In the genomic region with DNA sequence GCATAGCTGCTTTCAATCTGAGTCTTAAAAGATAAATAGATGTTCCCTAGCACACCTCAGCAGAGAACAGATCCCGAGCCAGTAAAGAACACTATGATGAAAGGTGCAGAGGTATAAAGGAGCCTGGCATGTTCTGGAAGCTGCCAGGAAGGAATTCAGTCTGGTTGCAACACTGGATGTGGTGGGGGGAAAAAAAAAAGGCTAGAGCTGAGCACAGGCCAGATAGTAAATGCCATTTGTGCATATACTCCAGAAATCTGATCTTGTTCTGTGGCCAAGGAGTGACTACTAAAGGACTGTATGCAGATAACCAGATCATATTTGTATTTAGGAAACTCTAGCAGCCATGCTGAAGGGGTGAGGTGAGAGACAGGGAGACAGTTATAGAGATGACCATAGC, we compare ENCODE assay signal across 27 cellular contexts.
A peak's percentile ranks its signal among the peaks of the same experiment; 100 is the strongest.
DNase-seq lines count a peak whose midpoint lies in the region; ATAC-seq, FAIRE-seq and TF ChIP-seq lines count a peak whose summit lies in the region.
"Had no signal": no experiment of that assay in that cellular context is flagged by ENCODE, and none has a peak within 500 bp of the region (broad histone marks: within the 10 kb centered on the region; RNA-seq: fewer than 3 reads in every experiment).

No MANE protein-coding gene starts in this region.

- no peak for FAIRE-seq in bronchial epithelial cell (lab: Jason Lieb, UNC)
- FAIRE-seq: colon, GM12891, HepG2 had no signal

- DNase-seq in natural killer cell, result no peak
- no peak for DNase-seq in natural killer cell treated with Interleukin-12 subunit alpha and Interleukin-12 subunit beta and Interleukin-15 and Interleukin-18, amount 100 ng/mL, for 72 hours (ENCODE audit: low spot score)
- DNase-seq in bronchial epithelial cell (ENCODE audit: low read depth), result peak; percentile 5
- DNase-seq in myocyte (ENCODE audit: low read depth), result peak; percentile 32
- no peak for DNase-seq in stimulated activated naive B cell treated with anti-CD40 and anti-IgM and Interleukin-4, amounts not matched to agents 10 μg/mL and 1 μg/mL and 100 μg/mL, for 72 hours
- no peak for DNase-seq in SK-N-DZ (ENCODE audit: low spot score)
- DNase-seq: activated CD4-positive, alpha-beta T cell treated with anti-CD3 and anti-CD28 coated beads for 48 hours; activated naive CD4-positive, alpha-beta T cell treated with anti-CD3 and anti-CD28 coated beads, Interleukin-2, amount 10 ng/mL, durations not matched to agents 7 days and 5 days; CD8-positive, alpha-beta T cell; DMS 273 treated with DMSO at 0.1 percent for 48 hours; effector CD8-positive, alpha-beta T cell; islet precursor cell; left lung; NCI-H1436 treated with DMSO at 0.1 percent for 48 hours; occipital lobe; Peyer's patch; stimulated activated naive CD4-positive, alpha-beta T cell treated with Interleukin-2 at 50 U/mL for 16 hours; T-cell had no signal

- no peaks in the 10 kb centered on the region for H3K9me3 Mint-ChIP-seq in natural killer cell
- no peaks in the 10 kb centered on the region for H3K9me3 Mint-ChIP-seq in natural killer cell treated with Interleukin-12 subunit alpha and Interleukin-12 subunit beta and Interleukin-15 and Interleukin-18, amount 100 ng/mL, for 72 hours
- no peaks in the 10 kb centered on the region for H3K9me3 Mint-ChIP-seq in stimulated activated naive B cell treated with anti-CD40 and anti-IgM and Interleukin-4, amounts not matched to agents 10 μg/mL and 1 μg/mL and 100 μg/mL, for 72 hours
- H3K9me3 Mint-ChIP-seq: activated naive CD4-positive, alpha-beta T cell treated with anti-CD3 and anti-CD28 coated beads, Interleukin-2, amount 10 ng/mL, durations not matched to agents 7 days and 5 days; activated T-helper 17 cell treated with anti-CD3 and anti-CD28 coated beads, Interleukin-2, amount 50 U/mL, for 72 hours; CD8-positive, alpha-beta T cell; T-cell had no signal

- no peaks in the 10 kb centered on the region for H3K27me3 Mint-ChIP-seq in natural killer cell (ENCODE audit: low read depth in 2 of 2)
- no peaks in the 10 kb centered on the region for H3K27me3 Mint-ChIP-seq in natural killer cell treated with Interleukin-12 subunit alpha and Interleukin-12 subunit beta and Interleukin-15 and Interleukin-18, amount 100 ng/mL, for 72 hours
- H3K27me3 Mint-ChIP-seq in stimulated activated naive B cell treated with anti-CD40 and anti-IgM and Interleukin-4, amounts not matched to agents 10 μg/mL and 1 μg/mL and 100 μg/mL, for 72 hours, result no peaks in the 10 kb centered on the region
- H3K27me3 Mint-ChIP-seq: activated naive CD4-positive, alpha-beta T cell treated with anti-CD3 and anti-CD28 coated beads, Interleukin-2, amount 10 ng/mL, durations not matched to agents 7 days and 5 days; activated T-helper 17 cell treated with anti-CD3 and anti-CD28 coated beads, Interleukin-2, amount 50 U/mL, for 72 hours; B cell; T-cell had no signal

- intact Hi-C loops in natural killer cell (cut with micrococcal nuclease), result no loop called here

- TF ChIP-seq CTCF in natural killer cell (IDR thresholded peaks at IDR 0.05) (no peak), bronchial epithelial cell (IDR thresholded peaks at IDR 0.05; ENCODE audit: insufficient read depth, low read length, severe bottlenecking) (no peak)

- no peak overlapping the region for H3K4me3 Mint-ChIP-seq in natural killer cell
- no peak overlapping the region for H3K4me3 Mint-ChIP-seq in natural killer cell treated with Interleukin-12 subunit alpha and Interleukin-12 subunit beta and Interleukin-15 and Interleukin-18, amount 100 ng/mL, for 72 hours
- H3K4me3 Mint-ChIP-seq in stimulated activated naive B cell treated with anti-CD40 and anti-IgM and Interleukin-4, amounts not matched to agents 10 μg/mL and 1 μg/mL and 100 μg/mL, for 72 hours, result no peak overlapping the region
- H3K4me3 Mint-ChIP-seq: activated naive CD4-positive, alpha-beta T cell treated with anti-CD3 and anti-CD28 coated beads, Interleukin-2, amount 10 ng/mL, durations not matched to agents 7 days and 5 days; activated T-helper 17 cell treated with anti-CD3 and anti-CD28 coated beads, Interleukin-2, amount 50 U/mL, for 72 hours; B cell; CD8-positive, alpha-beta T cell; T-cell had no signal

- peaks cover 31 to 52% of the 10 kb centered on the region in 2 donors for H3K4me1 Mint-ChIP-seq in natural killer cell
- peaks cover 0 to 11% of the 10 kb centered on the region in 2 donors for H3K4me1 Mint-ChIP-seq in natural killer cell treated with Interleukin-12 subunit alpha and Interleukin-12 subunit beta and Interleukin-15 and Interleukin-18, amount 100 ng/mL, for 72 hours (ENCODE audit: low read depth in 2 of 2)
- H3K4me1 Mint-ChIP-seq in stimulated activated naive B cell treated with anti-CD40 and anti-IgM and Interleukin-4, amounts not matched to agents 10 μg/mL and 1 μg/mL and 100 μg/mL, for 72 hours, result peaks cover 0 to 1% of the 10 kb centered on the region in 2 donors
- H3K4me1 Mint-ChIP-seq: activated naive CD4-positive, alpha-beta T cell treated with anti-CD3 and anti-CD28 coated beads, Interleukin-2, amount 10 ng/mL, durations not matched to agents 7 days and 5 days; activated T-helper 17 cell treated with anti-CD3 and anti-CD28 coated beads, Interleukin-2, amount 50 U/mL, for 72 hours; B cell; T-cell had no signal

- no peak overlapping the region for H3K4me3 ChIP-seq in bronchial epithelial cell (ENCODE audit: low read depth, low read length)
- H3K4me3 ChIP-seq: HAP-1, left lung, Peyer's patch, skin epidermis had no signal

- ATAC-seq in natural killer cell (no peak), GM19467 (IDR thresholded peaks at IDR 0.05; ENCODE audit: unreplicated experiment) (no peak), GM18867 (IDR thresholded peaks at IDR 0.05; ENCODE audit: unreplicated experiment) (no peak)
- no peak for ATAC-seq in natural killer cell treated with Interleukin-12 subunit alpha and Interleukin-12 subunit beta and Interleukin-15 and Interleukin-18, amount 100 ng/mL, for 72 hours
- ATAC-seq in stimulated activated naive B cell treated with anti-CD40 and anti-IgM and Interleukin-4, amounts not matched to agents 10 μg/mL and 1 μg/mL and 100 μg/mL, for 72 hours (replicated peaks), result no peak
- ATAC-seq: activated T-helper 17 cell treated with anti-CD3 and anti-CD28 coated beads, Interleukin-2, amount 50 U/mL, for 72 hours; CD8-positive, alpha-beta T cell; HepG2; left lung; T-cell had no signal

- peaks cover 6% of the 10 kb centered on the region for H3K36me3 Mint-ChIP-seq in natural killer cell
- H3K36me3 Mint-ChIP-seq in natural killer cell treated with Interleukin-12 subunit alpha and Interleukin-12 subunit beta and Interleukin-15 and Interleukin-18, amount 100 ng/mL, for 72 hours, result no peaks in the 10 kb centered on the region
- H3K36me3 Mint-ChIP-seq in stimulated activated naive B cell treated with anti-CD40 and anti-IgM and Interleukin-4, amounts not matched to agents 10 μg/mL and 1 μg/mL and 100 μg/mL, for 72 hours, result peaks cover 14 to 35% of the 10 kb centered on the region in 2 donors
- H3K36me3 Mint-ChIP-seq: activated naive CD4-positive, alpha-beta T cell treated with anti-CD3 and anti-CD28 coated beads, Interleukin-2, amount 10 ng/mL, durations not matched to agents 7 days and 5 days had no signal

- H3K27ac Mint-ChIP-seq in natural killer cell, result peak overlapping the region; percentile 39 to 41
- H3K27ac Mint-ChIP-seq in natural killer cell treated with Interleukin-12 subunit alpha and Interleukin-12 subunit beta and Interleukin-15 and Interleukin-18, amount 100 ng/mL, for 72 hours, result no peak overlapping the region
- H3K27ac Mint-ChIP-seq in stimulated activated naive B cell treated with anti-CD40 and anti-IgM and Interleukin-4, amounts not matched to agents 10 μg/mL and 1 μg/mL and 100 μg/mL, for 72 hours, result no peak overlapping the region
- H3K27ac Mint-ChIP-seq: activated naive CD4-positive, alpha-beta T cell treated with anti-CD3 and anti-CD28 coated beads, Interleukin-2, amount 10 ng/mL, durations not matched to agents 7 days and 5 days; activated T-helper 17 cell treated with anti-CD3 and anti-CD28 coated beads, Interleukin-2, amount 50 U/mL, for 72 hours; B cell; CD8-positive, alpha-beta T cell; T-cell had no signal

- H3K36me3 ChIP-seq in bronchial epithelial cell (ENCODE audit: control insufficient read depth, insufficient read depth, low read length), result no peaks in the 10 kb centered on the region
- H3K36me3 ChIP-seq: HAP-1, left lung, Peyer's patch had no signal

- H3K27me3 ChIP-seq in bronchial epithelial cell (ENCODE audit: control insufficient read depth, insufficient read depth, low read length), result no peaks in the 10 kb centered on the region
- H3K27me3 ChIP-seq: left lung, Peyer's patch had no signal

Comparison
In these comparisons a context has a peak if more than half of its experiments do, and no peak if none do; other contexts are left out.
1. H3K27ac Mint-ChIP-seq: peak in natural killer cell (2 of 2); none in natural killer cell treated with Interleukin-12 subunit alpha and Interleukin-12 subunit beta and Interleukin-15 and Interleukin-18, amount 100 ng/mL, for 72 hours (0 of 2) and stimulated activated naive B cell treated with anti-CD40 and anti-IgM and Interleukin-4, amounts not matched to agents 10 μg/mL and 1 μg/mL and 100 μg/mL, for 72 hours (single experiment).
2. DNase-seq: peak in bronchial epithelial cell (single experiment) and myocyte (single experiment); none in natural killer cell (single experiment), natural killer cell treated with Interleukin-12 subunit alpha and Interleukin-12 subunit beta and Interleukin-15 and Interleukin-18, amount 100 ng/mL, for 72 hours (single experiment), stimulated activated naive B cell treated with anti-CD40 and anti-IgM and Interleukin-4, amounts not matched to agents 10 μg/mL and 1 μg/mL and 100 μg/mL, for 72 hours (single experiment) and SK-N-DZ (single experiment).